ENCODE assay signal across 8 cellular contexts in genomic region chr16:46621006-46621629, GRCh38. TPM values are rescaled to one million over a fixed set of nuclear protein-coding genes. Genes with fewer than 3 reads are reported as not detected.
DNase-seq lines count a peak whose midpoint lies in the region; ATAC-seq, FAIRE-seq and TF ChIP-seq lines count a peak whose summit lies in the region.

TSS of gene SHCBP1 (minus strand) at chr16:46621379. CDS start at chr16:46621359, 20 bp downstream.

- peak within 1 kb of the TSS; percentile 60 for H3K4me3 ChIP-seq in bronchial epithelial cell (ENCODE audit: low read depth, low read length)

- DNase-seq in ACHN: peak; percentile 91
- DNase-seq in NCI-H2171 (lab: John Stamatoyannopoulos, UW): peak; percentile 86
- DNase-seq in bronchial epithelial cell (ENCODE audit: low read depth): peak; percentile 74
- peak; percentile 88 for DNase-seq in iris pigment epithelial cell (ENCODE audit: low read depth)
- DNase-seq in stimulated activated CD4-positive, alpha-beta T cell treated with anti-CD3 and anti-CD28 coated beads, Interleukin-12 subunit alpha, Interleukin-12 subunit beta, amount 100 ng/mL, for 48 hours (ENCODE audit: low read depth in 2 of 3, low spot score in 1 of 3): peak; percentile 70 to 78 (median 72)

- no peaks in the 10 kb centered on the region for H3K36me3 ChIP-seq in bronchial epithelial cell (ENCODE audit: control insufficient read depth, insufficient read depth, low read length)

- ATAC-seq in GM18861 (IDR thresholded peaks at IDR 0.05; ENCODE audit: unreplicated experiment) (peak; percentile 86), HG03066 (IDR thresholded peaks at IDR 0.05; ENCODE audit: low read depth, unreplicated experiment) (peak; percentile 85)

- H3K27me3 ChIP-seq in bronchial epithelial cell (ENCODE audit: control insufficient read depth, insufficient read depth, low read length): no peaks in the 10 kb centered on the region

- H3K27ac ChIP-seq in VCaP: peak within 1 kb of the TSS; percentile 49; the same call in 1 of the 2 replicates

- no peak for FAIRE-seq in bronchial epithelial cell (lab: Jason Lieb, UNC)

- in situ Hi-C loops in ACHN (cut with HindIII; ENCODE audit: low pct_ligation_motif_present, low pct_unique_long_range_greater_than_20kb, low sequenced_read_pairs): no loop called here

- TF ChIP-seq CTCF in VCaP (conservative IDR thresholded peaks at IDR 0.05): no peak
- TF ChIP-seq CTCF in bronchial epithelial cell (IDR thresholded peaks at IDR 0.05; ENCODE audit: insufficient read depth, low read length, severe bottlenecking): no peak

RNA-seq across cellular contexts. Expression of gene SHCBP1, which starts in this region (rescaled TPM):
- 0.90 and 1.3 TPM in 2 replicates for total RNA-seq in bronchial epithelial cell

Comparison
In these comparisons a context has a peak if more than half of its experiments do, and no peak if none do; other contexts are left out.
1. Peak in every context shown above with its lines: DNase-seq, ATAC-seq, H3K4me3 ChIP-seq and H3K27ac ChIP-seq.